8 cellular contexts compared by ENCODE assay signal in genomic region chr11:1749787-1750351, GRCh38. TPM values are rescaled to one million over a fixed set of nuclear protein-coding genes. Genes with fewer than 3 reads are reported as not detected.
A peak's percentile ranks its signal among the peaks of the same experiment; 100 is the strongest.
DNase-seq lines count a peak whose midpoint lies in the region; ATAC-seq and TF ChIP-seq lines count a peak whose summit lies in the region.

No MANE protein-coding gene starts in this region.

- POLR2A ChIA-PET in CD8-positive, alpha-beta memory T cell (lab: Charles Lee) = no interaction called here

- no peak overlapping the region for H3K4me3 ChIP-seq in CD8-positive, alpha-beta memory T cell (ENCODE audit: low read length)
- H3K4me3 ChIP-seq in endodermal cell (ENCODE audit: low read length) = no peak overlapping the region
- no peak overlapping the region for H3K4me3 ChIP-seq in prostate gland

- H3K36me3 Mint-ChIP-seq in CD8-positive, alpha-beta memory T cell = peaks cover 0 to 18% (median 0%) of the 10 kb centered on the region in 3 donors
- peaks cover 3% of the 10 kb centered on the region for H3K36me3 Mint-ChIP-seq in endodermal cell (ENCODE audit: low read depth)

- no peak for TF ChIP-seq CTCF in endodermal cell (conservative IDR thresholded peaks at IDR 0.05)
- no peak for TF ChIP-seq CTCF in omental fat pad (IDR thresholded peaks at IDR 0.05)
- TF ChIP-seq CTCF in prostate gland (IDR thresholded peaks at IDR 0.05) = no peak

- H3K4me3 Mint-ChIP-seq in CD8-positive, alpha-beta memory T cell = peak overlapping the region in 6 of 7 donors; percentile 29 to 73 (median 52)
- H3K4me3 Mint-ChIP-seq in endodermal cell = peak overlapping the region; percentile 45

- H3K9ac ChIP-seq in endodermal cell (ENCODE audit: extremely low read depth, low read length, poor library complexity, severe bottlenecking) = no peak overlapping the region

- peaks cover 12% of the 10 kb centered on the region in 2 donors for H3K27me3 Mint-ChIP-seq in CD8-positive, alpha-beta memory T cell
- H3K27me3 Mint-ChIP-seq in endodermal cell (ENCODE audit: insufficient read depth) = peaks cover 52% of the 10 kb centered on the region

- WGBS in endodermal cell (ENCODE audit: insufficient coverage in 1 of 2, insufficient read length in 1 of 2), 2 experiments = 62 to 63% methylated on average over 12 of the region's 12 CpGs
- WGBS in prostate gland = 41% methylated on average over 12 of the region's 12 CpGs

- H3K27ac Mint-ChIP-seq in CD8-positive, alpha-beta memory T cell = peak overlapping the region in 3 of 8 donors; percentile 39 to 92 (median 50)
- no peak overlapping the region for H3K27ac Mint-ChIP-seq in endodermal cell

- no peaks in the 10 kb centered on the region for H3K9me3 ChIP-seq in CD8-positive, alpha-beta memory T cell (ENCODE audit: low read length)
- H3K9me3 ChIP-seq in endodermal cell (ENCODE audit: control insufficient read depth, low read length) (no peaks in the 10 kb centered on the region), prostate gland (no peaks in the 10 kb centered on the region)

- TF ChIP-seq POLR2A in prostate gland (IDR thresholded peaks at IDR 0.05) = no peak

- H3K9me3 Mint-ChIP-seq in CD8-positive, alpha-beta memory T cell = no peaks in the 10 kb centered on the region
- no peaks in the 10 kb centered on the region for H3K9me3 Mint-ChIP-seq in endodermal cell

- peaks cover 23% of the 10 kb centered on the region for H3K4me1 ChIP-seq in CD8-positive, alpha-beta memory T cell (ENCODE audit: insufficient read depth, low read length)
- no peaks in the 10 kb centered on the region for H3K4me1 ChIP-seq in endodermal cell (ENCODE audit: control insufficient read depth, insufficient read depth, low read length)
- H3K4me1 ChIP-seq in prostate gland (replicated peaks) = no peaks in the 10 kb centered on the region

- no peak for DNase-seq in CD8-positive, alpha-beta memory T cell
- peak; percentile 29 for DNase-seq in NCI-H69 (lab: John Stamatoyannopoulos, UW)
- no peak for DNase-seq in endodermal cell
- DNase-seq in omental fat pad (ENCODE audit: low spot score) = no peak
- DNase-seq in activated CD4-positive, CD25-positive, alpha-beta regulatory T cell treated with anti-CD3 and anti-CD28 coated beads, Interleukin-2, amount 50 U/mL, for 72 hours = no peak
- DNase-seq in NCI-H2107 treated with DMSO at 0.1 percent for 48 hours (lab: John Stamatoyannopoulos, UW; ENCODE audit: unreplicated experiment) = no peak
- DNase-seq in prostate gland (ENCODE audit: low spot score) = no peak
- no peak for DNase-seq in activated CD4-positive, alpha-beta T cell treated with anti-CD3 and anti-CD28 coated beads for 4 hours

- peak; percentile 7 for ATAC-seq in omental fat pad (ENCODE audit: low FRiP score)

- H3K27me3 ChIP-seq in CD8-positive, alpha-beta memory T cell (ENCODE audit: insufficient read depth, low read length, poor library complexity, severe bottlenecking) = peaks cover 6% of the 10 kb centered on the region
- H3K27me3 ChIP-seq in endodermal cell (ENCODE audit: control insufficient read depth, insufficient read depth, low read length, poor library complexity, severe bottlenecking) = peaks cover 42% of the 10 kb centered on the region
- peaks cover 9% of the 10 kb centered on the region for H3K27me3 ChIP-seq in prostate gland (replicated peaks; ENCODE audit: insufficient read depth)

- H3K4me1 Mint-ChIP-seq in CD8-positive, alpha-beta memory T cell = peaks cover 20 to 31% (median 22%) of the 10 kb centered on the region in 3 donors
- peaks cover 6% of the 10 kb centered on the region for H3K4me1 Mint-ChIP-seq in endodermal cell

- H3K36me3 ChIP-seq in CD8-positive, alpha-beta memory T cell (ENCODE audit: insufficient read depth, low read length) = no peaks in the 10 kb centered on the region
- H3K36me3 ChIP-seq in endodermal cell (ENCODE audit: control insufficient read depth, insufficient read depth, low read length) (no peaks in the 10 kb centered on the region), prostate gland (peaks cover 8 to 9% of the 10 kb centered on the region in 2 donors)

- intact Hi-C loops in prostate gland (cut with DNase I) = no loop called here

- CTCF ChIA-PET in CD8-positive, alpha-beta memory T cell (lab: Charles Lee) = no interaction called here

- no peak overlapping the region for H3K27ac ChIP-seq in CD8-positive, alpha-beta memory T cell (ENCODE audit: low read depth, low read length)
- H3K27ac ChIP-seq in endodermal cell (ENCODE audit: low read depth, low read length) (no peak overlapping the region), prostate gland (no peak overlapping the region)

RNA-seq across cellular contexts. Expression of gene IFITM10, which starts 0.5 kb away (rescaled TPM):
- under 1 TPM; 0.39 to 0.95 TPM for total RNA-seq in CD8-positive, alpha-beta memory T cell
- 0.10 TPM for polyA plus RNA-seq in CD8-positive, alpha-beta memory T cell
- 1 to 10 TPM in 1 of 2 donors, under 1 TPM in 1; 0.75 to 1.0 TPM for total RNA-seq in endodermal cell
- 0.39 TPM for polyA plus RNA-seq in endodermal cell (2013, experiment 1 of 2)
- 0.29 TPM for polyA plus RNA-seq in endodermal cell (2013, experiment 2 of 2)
- 1 to 10 TPM in 3 of 4 donors, under 1 TPM in 1; 0.79 to 2.3 (median 1.6) TPM for total RNA-seq in omental fat pad
- 1 to 10 TPM; 2.6 to 3.1 TPM for total RNA-seq in prostate gland

RNA-seq across cellular contexts. Expression of gene CTSD, which starts 13.9 kb away (rescaled TPM):
- total RNA-seq in CD8-positive, alpha-beta memory T cell = 100 to 1,000 TPM; 110 to 116 TPM
- polyA plus RNA-seq in CD8-positive, alpha-beta memory T cell = 206 TPM
- total RNA-seq in endodermal cell (100 to 1,000 TPM; 185 to 208 TPM), omental fat pad (1,000 to 10,000 TPM in 1 of 4 donors, 100 to 1,000 TPM in 3; 359 to 1,165 (median 624) TPM), prostate gland (100 to 1,000 TPM; 497 to 983 TPM)
- 92.6 TPM for polyA plus RNA-seq in endodermal cell (2013, experiment 1 of 2)
- polyA plus RNA-seq in endodermal cell (2013, experiment 2 of 2) = 86.0 TPM

RNA-seq across cellular contexts. Expression of gene KRTAP5-6, which starts 52.9 kb away (rescaled TPM):
- total RNA-seq in CD8-positive, alpha-beta memory T cell = not detected
- not detected for polyA plus RNA-seq in CD8-positive, alpha-beta memory T cell
- not detected for total RNA-seq in endodermal cell
- not detected for polyA plus RNA-seq in endodermal cell (2013, experiment 1 of 2)
- polyA plus RNA-seq in endodermal cell (2013, experiment 2 of 2) = not detected
- not detected for total RNA-seq in omental fat pad
- not detected for total RNA-seq in prostate gland
